29 cellular contexts compared by ENCODE assay signal in genomic region chr11:103636232-103636631, GRCh38.
"Had no signal": no experiment of that assay in that cellular context is flagged by ENCODE, and none has a peak within 500 bp of the region (broad histone marks: within the 10 kb centered on the region; RNA-seq: fewer than 3 reads in every experiment).

No MANE protein-coding gene starts in this region.

- H3K27me3 ChIP-seq: left lung, pancreas, stomach, testis, thyroid gland, transverse colon, upper lobe of left lung, vagina had no signal

- H3K27ac ChIP-seq: left lung, lower lobe of right lung, pancreas, prostate gland, skin epidermis, stomach, testis, thyroid gland, transverse colon, upper lobe of left lung, vagina had no signal

- ATAC-seq: left colon; left lung; lower lobe of right lung; naive thymus-derived CD8-positive, alpha-beta T cell; pancreas; right cardiac atrium; sciatic nerve; stimulated activated naive B cell treated with anti-CD40 and anti-IgM and Interleukin-4, amounts not matched to agents 10 μg/mL and 1 μg/mL and 100 μg/mL, for 72 hours; stimulated activated naive CD8-positive, alpha-beta T cell treated with anti-CD3 and anti-CD28 coated beads, Interleukin-15, Interleukin-2, amounts not matched to agents 100 U/mL and 50 U/mL, for 24 hours had no signal

- H3K4me3 ChIP-seq: left lung, lower lobe of right lung, pancreas, prostate gland, skin epidermis, stomach, testis, thyroid gland, transverse colon, upper lobe of left lung, vagina had no signal

- H3K9me3 ChIP-seq: left lung, lower lobe of right lung, pancreas, prostate gland, stomach, testis, thyroid gland, transverse colon, upper lobe of left lung, vagina had no signal

- H3K36me3 ChIP-seq: left lung, lower lobe of right lung, pancreas, prostate gland, stomach, thyroid gland, transverse colon, upper lobe of left lung, vagina had no signal

- H3K4me1 ChIP-seq: left lung, lower lobe of right lung, prostate gland, stomach, testis, thyroid gland, transverse colon, upper lobe of left lung, vagina had no signal

- FAIRE-seq: islet of Langerhans, kidney, pancreas had no signal

- DNase-seq: immature natural killer cell; kidney; left colon; left lung; lower lobe of right lung; mammary epithelial cell; mesenchymal stem cell; naive thymus-derived CD8-positive, alpha-beta T cell; nucleus accumbens; pancreas; posterior cingulate gyrus; retina; right cardiac atrium; stimulated activated CD4-positive, alpha-beta T cell treated with anti-CD3 and anti-CD28 coated beads, Interleukin-12 subunit alpha, Interleukin-12 subunit beta, amount 100 ng/mL, for 4 hours; stimulated activated CD4-positive, alpha-beta T cell treated with anti-CD3 and anti-CD28 coated beads, Interleukin-15, amount 100 ng/mL, for 24 hours; stimulated activated CD4-positive, alpha-beta T cell treated with anti-CD3 and anti-CD28 coated beads, Interleukin-2, amount 100 ng/mL, for 24 hours; stimulated activated CD4-positive, alpha-beta T cell treated with anti-CD3 and anti-CD28 coated beads, Interleukin-4, amount 100 ng/mL, for 1 hour; stimulated activated naive B cell treated with anti-CD40 and anti-IgM and Interleukin-4, amounts not matched to agents 10 μg/mL and 1 μg/mL and 100 μg/mL, for 72 hours; stimulated activated naive CD8-positive, alpha-beta T cell treated with anti-CD3 and anti-CD28 coated beads, Interleukin-15, Interleukin-2, amounts not matched to agents 100 U/mL and 50 U/mL, for 24 hours; stomach; testis; thyroid gland; transverse colon had no signal
